10 cellular contexts compared by ENCODE assay signal in genomic region chr19:11678504-11678903, GRCh38.
"Had no signal": no experiment of that assay in that cellular context is flagged by ENCODE, and none has a peak within 500 bp of the region (broad histone marks: within the 10 kb centered on the region; RNA-seq: fewer than 3 reads in every experiment).

No MANE protein-coding gene starts in this region.

- H3K4me1 ChIP-seq: HAP-1 had no signal

- H3K27ac ChIP-seq: GM23248, HL-60 had no signal

- H2AFZ ChIP-seq: GM23248 had no signal

- H3K27ac Mint-ChIP-seq: HFFc6 had no signal

- H3K4me3 ChIP-seq: GM23248, HAP-1, K562 had no signal

- ATAC-seq: HCT116, HepG2, K562 had no signal

- H3K9ac ChIP-seq: GM23248 had no signal

- H3K9me3 ChIP-seq: HAP-1 had no signal

- H3K4me3 Mint-ChIP-seq: HFFc6 had no signal

- H3K36me3 ChIP-seq: HAP-1 had no signal

- DNase-seq: GM23248, GOT3, H7, HFFc6, IMR-90 had no signal
